Comparison of ENCODE assay signal across 2 cellular contexts in the genomic region with DNA sequence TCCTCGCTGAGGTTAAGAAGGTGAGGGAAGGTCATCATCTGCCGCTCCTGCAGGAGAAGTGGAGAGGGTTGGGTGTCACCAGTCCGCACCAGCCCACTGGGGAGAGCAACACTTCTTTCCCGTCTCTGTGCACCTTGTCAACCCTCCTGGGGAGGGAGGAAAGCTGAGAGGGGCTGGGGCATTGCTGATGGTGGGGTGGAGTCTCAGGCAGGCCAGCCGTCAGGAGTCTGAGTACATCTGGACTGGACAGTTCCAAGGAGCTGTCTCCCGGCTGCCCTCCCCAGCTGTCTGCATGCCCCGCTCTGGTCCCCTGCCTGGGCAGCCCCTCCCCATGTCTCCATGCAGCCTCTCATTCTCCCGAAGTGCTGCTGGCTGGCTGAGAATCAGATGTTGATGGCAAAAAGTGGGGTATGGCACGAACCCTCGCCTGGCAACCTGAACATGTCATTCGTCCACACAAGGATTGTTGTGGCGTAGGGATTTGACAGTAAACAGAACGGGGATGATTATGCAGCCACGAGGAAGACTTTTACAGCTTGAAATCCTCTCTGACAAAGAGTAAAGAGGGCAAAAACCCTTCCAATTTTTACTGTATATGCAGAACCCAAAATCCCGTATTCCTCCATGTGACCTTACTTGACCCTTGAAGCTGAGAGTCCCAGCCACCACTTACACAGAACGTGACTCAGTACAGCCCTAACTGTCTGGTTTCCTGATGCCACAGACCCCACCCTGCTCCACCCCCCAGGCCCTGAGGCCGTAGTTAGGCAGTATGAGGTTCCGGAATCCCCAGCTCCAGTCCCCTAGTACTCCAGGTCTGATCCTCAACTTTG.
TF ChIP-seq lines count a peak whose summit lies in the region.

No MANE protein-coding gene starts in this region.

TF ChIP-seq in IMR-90, 13 proteins besides CTCF, POLR2A, EP300 and RAD21:
- TF ChIP-seq, protein P1, sequence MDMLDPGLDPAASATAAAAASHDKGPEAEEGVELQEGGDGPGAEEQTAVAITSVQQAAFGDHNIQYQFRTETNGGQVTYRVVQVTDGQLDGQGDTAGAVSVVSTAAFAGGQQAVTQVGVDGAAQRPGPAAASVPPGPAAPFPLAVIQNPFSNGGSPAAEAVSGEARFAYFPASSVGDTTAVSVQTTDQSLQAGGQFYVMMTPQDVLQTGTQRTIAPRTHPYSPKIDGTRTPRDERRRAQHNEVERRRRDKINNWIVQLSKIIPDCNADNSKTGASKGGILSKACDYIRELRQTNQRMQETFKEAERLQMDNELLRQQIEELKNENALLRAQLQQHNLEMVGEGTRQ (IDR thresholded peaks at IDR 0.05; ENCODE audit: low read depth, low read length): peak; percentile 35; the same call in 1 of the 2 replicates
- TF ChIP-seq BHLHE40 (IDR thresholded peaks at IDR 0.05; ENCODE audit: low read depth, low read length): no peak
TF ChIP-seq in IMR-90: peak in this region for 1.

TF ChIP-seq in K562, 482 proteins besides CTCF, POLR2A, EP300 and RAD21:
- TF ChIP-seq CBFA2T2 (conservative IDR thresholded peaks at IDR 0.05) (no peak), BHLHE40 (IDR thresholded peaks at IDR 0.05; ENCODE audit: low read length) (peak; percentile 40; the same call in 1 of the 2 replicates), ESRRA (IDR thresholded peaks at IDR 0.05; ENCODE audit: borderline replicate concordance, low read depth) (no peak), ZBTB17 (CRISPR knock-in tag; IDR thresholded peaks at IDR 0.05) (no peak), FUS (optimal IDR thresholded peaks at IDR 0.05; ENCODE audit: low read depth, low read length) (no peak)
- TF ChIP-seq, protein P2, sequence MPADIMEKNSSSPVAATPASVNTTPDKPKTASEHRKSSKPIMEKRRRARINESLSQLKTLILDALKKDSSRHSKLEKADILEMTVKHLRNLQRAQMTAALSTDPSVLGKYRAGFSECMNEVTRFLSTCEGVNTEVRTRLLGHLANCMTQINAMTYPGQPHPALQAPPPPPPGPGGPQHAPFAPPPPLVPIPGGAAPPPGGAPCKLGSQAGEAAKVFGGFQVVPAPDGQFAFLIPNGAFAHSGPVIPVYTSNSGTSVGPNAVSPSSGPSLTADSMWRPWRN (IDR thresholded peaks at IDR 0.05; ENCODE audit: low read depth): no peak
